In the genomic region with DNA sequence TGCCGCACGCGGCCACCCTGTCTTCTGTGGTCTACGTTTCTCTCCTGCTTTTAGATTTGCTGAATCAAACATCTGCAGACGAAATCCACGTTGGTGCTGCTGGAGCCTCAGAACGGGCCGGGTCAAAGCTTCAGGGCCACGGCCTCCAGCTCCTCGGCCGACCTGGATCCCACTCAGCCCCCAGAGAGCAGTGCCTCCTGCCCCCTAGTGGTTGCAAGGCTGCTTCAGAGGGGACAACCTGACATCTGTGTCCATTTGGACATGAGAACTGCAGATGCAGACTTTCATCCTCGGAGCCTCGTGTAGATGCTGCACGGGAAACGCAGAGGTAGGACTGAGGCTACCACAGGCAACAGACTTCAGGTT, we compare ENCODE assay signal across 10 cellular contexts. TPM values are rescaled to one million over a fixed set of nuclear protein-coding genes. Genes with fewer than 3 reads are reported as not detected.
DNase-seq lines count a peak whose midpoint lies in the region; ATAC-seq and TF ChIP-seq lines count a peak whose summit lies in the region.
"Had no signal": no experiment of that assay in that cellular context is flagged by ENCODE, and none has a peak within 500 bp of the region (broad histone marks: within the 10 kb centered on the region; RNA-seq: fewer than 3 reads in every experiment).

No MANE protein-coding gene starts in this region.

- H3K27ac Mint-ChIP-seq in Caco-2 (ENCODE audit: unreplicated experiment): no peak overlapping the region
- no peak overlapping the region for H3K27ac Mint-ChIP-seq in T-helper 2 cell treated with Interferon-gamma antibody and Interleukin-4, amounts not matched to agents 5 μg/mL and 100 μg/mL, for 36 hours
- H3K27ac Mint-ChIP-seq in CD4-positive, alpha-beta memory T cell: no peak overlapping the region
- H3K27ac Mint-ChIP-seq: stimulated activated naive CD8-positive, alpha-beta T cell treated with anti-CD3 and anti-CD28 coated beads, Interleukin-15, Interleukin-2, amounts not matched to agents 100 ng/mL and 50 ng/mL, for 24 hours had no signal

- intact Hi-C loops in Caco-2 (cut with micrococcal nuclease; ENCODE audit: unreplicated experiment): no loop called here
- intact Hi-C loops in CD4-positive, alpha-beta memory T cell (cut with micrococcal nuclease): no loop called here

- no peaks in the 10 kb centered on the region for H3K9me3 Mint-ChIP-seq in Caco-2 (ENCODE audit: unreplicated experiment)
- H3K9me3 Mint-ChIP-seq in T-helper 2 cell treated with Interferon-gamma antibody and Interleukin-4, amounts not matched to agents 5 μg/mL and 100 μg/mL, for 36 hours: peaks cover 9% of the 10 kb centered on the region
- peaks cover 0 to 1% (median 0%) of the 10 kb centered on the region in 8 donors for H3K9me3 Mint-ChIP-seq in CD4-positive, alpha-beta memory T cell

- CTCF ChIA-PET in Caco-2 (lab: Charles Lee): interaction anchor here (0.7 kb wide), 1 partner anchor 83 kb away, joined by 3 read pairs; no protein-coding TSS in a partner anchor
- CTCF ChIA-PET in CD4-positive, alpha-beta memory T cell (lab: Charles Lee; ENCODE audit: partially characterized antibody): interaction anchor here (0.7 kb wide), 1 partner anchor 299 kb away, joined by 4 read pairs; no protein-coding TSS in a partner anchor

- no peak for ATAC-seq in GM18520 (IDR thresholded peaks at IDR 0.05; ENCODE audit: unreplicated experiment)

- peaks cover 3% of the 10 kb centered on the region for H3K36me3 ChIP-seq in Caco-2 (ENCODE audit: control insufficient read depth, insufficient read depth, low read length)
- H3K36me3 ChIP-seq in CD4-positive, alpha-beta memory T cell (ENCODE audit: insufficient read depth, low read length): peaks cover 20% of the 10 kb centered on the region

- DNase-seq in Caco-2 (peak; percentile 29 to 32), HuH-7 (ENCODE audit: low spot score) (peak; percentile 79), astrocyte of the spinal cord (ENCODE audit: low read depth, low spot score) (no peak), left kidney (ENCODE audit: low read depth, low spot score) (peak; percentile 75), NCI-H774 (lab: John Stamatoyannopoulos, UW) (no peak)
- no peak for DNase-seq in T-helper 2 cell treated with Interferon-gamma antibody and Interleukin-4, amounts not matched to agents 5 μg/mL and 100 μg/mL, for 36 hours (ENCODE audit: low spot score)
- no peak for DNase-seq in CD4-positive, alpha-beta memory T cell

- no peaks in the 10 kb centered on the region for H3K27me3 ChIP-seq in Caco-2 (replicated peaks; ENCODE audit: control insufficient read depth, insufficient read depth, low read length)
- no peaks in the 10 kb centered on the region for H3K27me3 ChIP-seq in CD4-positive, alpha-beta memory T cell (ENCODE audit: insufficient read depth, low read length)

- H3K4me1 ChIP-seq in Caco-2: no peaks in the 10 kb centered on the region
- H3K4me1 ChIP-seq in CD4-positive, alpha-beta memory T cell (ENCODE audit: insufficient read depth, low read length): no peaks in the 10 kb centered on the region

- in situ Hi-C loops in astrocyte of the spinal cord (cut with HindIII; ENCODE audit: low sequenced_read_pairs): no loop called here

- no peaks in the 10 kb centered on the region; the same call in 1 of the 2 replicates for H3K9me3 ChIP-seq in Caco-2
- no peaks in the 10 kb centered on the region for H3K9me3 ChIP-seq in CD4-positive, alpha-beta memory T cell (ENCODE audit: control insufficient read depth in 1 of 2, low read length in 2 of 2)

- BruUV-seq in Caco-2 (replicated peaks; lab: Mats Ljungman, UMichigan): no TSS peak

- peak; percentile 20 to 32 for TF ChIP-seq CTCF in Caco-2 (IDR thresholded peaks at IDR 0.05; ENCODE audit: insufficient read depth in 1 of 2, low read depth in 1 of 2, low read length in 1 of 2, severe bottlenecking in 1 of 2, unreplicated experiment in 1 of 2)
- TF ChIP-seq CTCF in astrocyte of the spinal cord (IDR thresholded peaks at IDR 0.05; ENCODE audit: low read depth, low read length): peak; percentile 62

- POLR2A ChIA-PET in Caco-2 (lab: Charles Lee): no interaction called here
- POLR2A ChIA-PET in CD4-positive, alpha-beta memory T cell (lab: Charles Lee; ENCODE audit: partially characterized antibody): interaction anchor here (1.0 kb wide), 1 partner anchor 82 kb away, joined by 5 read pairs; no protein-coding TSS in a partner anchor

- H3K4me3 Mint-ChIP-seq in Caco-2 (ENCODE audit: unreplicated experiment): no peak overlapping the region
- no peak overlapping the region for H3K4me3 Mint-ChIP-seq in T-helper 2 cell treated with Interferon-gamma antibody and Interleukin-4, amounts not matched to agents 5 μg/mL and 100 μg/mL, for 36 hours
- no peak overlapping the region for H3K4me3 Mint-ChIP-seq in CD4-positive, alpha-beta memory T cell
- H3K4me3 Mint-ChIP-seq: stimulated activated naive CD8-positive, alpha-beta T cell treated with anti-CD3 and anti-CD28 coated beads, Interleukin-15, Interleukin-2, amounts not matched to agents 100 ng/mL and 50 ng/mL, for 24 hours had no signal

- no peak overlapping the region for H3K4me3 ChIP-seq in Caco-2 (ENCODE audit: low read depth, low read length)
- H3K4me3 ChIP-seq in astrocyte of the spinal cord (ENCODE audit: low read depth, low read length): no peak overlapping the region
- no peak overlapping the region for H3K4me3 ChIP-seq in CD4-positive, alpha-beta memory T cell (ENCODE audit: low read length in 2 of 2)

- no peaks in the 10 kb centered on the region for H3K4me1 Mint-ChIP-seq in Caco-2 (ENCODE audit: low read depth, unreplicated experiment)
- no peaks in the 10 kb centered on the region for H3K4me1 Mint-ChIP-seq in T-helper 2 cell treated with Interferon-gamma antibody and Interleukin-4, amounts not matched to agents 5 μg/mL and 100 μg/mL, for 36 hours (ENCODE audit: low read depth)
- peaks cover 0 to 1% (median 0%) of the 10 kb centered on the region in 4 donors for H3K4me1 Mint-ChIP-seq in CD4-positive, alpha-beta memory T cell

- no peaks in the 10 kb centered on the region for H3K27me3 Mint-ChIP-seq in Caco-2 (ENCODE audit: insufficient read depth, unreplicated experiment)
- no peaks in the 10 kb centered on the region for H3K27me3 Mint-ChIP-seq in T-helper 2 cell treated with Interferon-gamma antibody and Interleukin-4, amounts not matched to agents 5 μg/mL and 100 μg/mL, for 36 hours (ENCODE audit: low read depth)
- no peaks in the 10 kb centered on the region for H3K27me3 Mint-ChIP-seq in CD4-positive, alpha-beta memory T cell
- H3K27me3 Mint-ChIP-seq: stimulated activated naive CD8-positive, alpha-beta T cell treated with anti-CD3 and anti-CD28 coated beads, Interleukin-15, Interleukin-2, amounts not matched to agents 100 ng/mL and 50 ng/mL, for 24 hours had no signal

- peaks cover 68% of the 10 kb centered on the region for H3K36me3 Mint-ChIP-seq in Caco-2 (ENCODE audit: insufficient read depth, unreplicated experiment)
- H3K36me3 Mint-ChIP-seq in T-helper 2 cell treated with Interferon-gamma antibody and Interleukin-4, amounts not matched to agents 5 μg/mL and 100 μg/mL, for 36 hours (ENCODE audit: low read depth): peaks cover 34% of the 10 kb centered on the region
- peaks cover 13 to 31% of the 10 kb centered on the region in 2 donors for H3K36me3 Mint-ChIP-seq in CD4-positive, alpha-beta memory T cell

- H3K27ac ChIP-seq in CD4-positive, alpha-beta memory T cell (ENCODE audit: low read depth, low read length): no peak overlapping the region

RNA-seq across cellular contexts. Expression of a gene that starts 23.0 kb away (rescaled TPM):
- total RNA-seq in Caco-2 (2022): not detected in 2 replicates
- total RNA-seq in CD4-positive, alpha-beta memory T cell: not detected
- polyA plus RNA-seq in CD4-positive, alpha-beta memory T cell: not detected
- total RNA-seq: M059J had no signal

RNA-seq across cellular contexts. Expression of a gene that starts 55.5 kb away (rescaled TPM):
- 49.3 and 52.8 TPM in 2 replicates for total RNA-seq in Caco-2 (2022)
- total RNA-seq in CD4-positive, alpha-beta memory T cell: 10 to 100 TPM; 62.8 to 63.6 TPM
- polyA plus RNA-seq in CD4-positive, alpha-beta memory T cell: 10 to 100 TPM in 1 of 2 donors, 1 to 10 TPM in 1; 9.0 to 32.2 TPM

Comparison
In these comparisons a context has a peak if more than half of its experiments do, and no peak if none do; other contexts are left out.
1. DNase-seq: peak in Caco-2 (2 of 2), HuH-7 (single experiment) and left kidney (single experiment); none in astrocyte of the spinal cord (single experiment), T-helper 2 cell treated with Interferon-gamma antibody and Interleukin-4, amounts not matched to agents 5 μg/mL and 100 μg/mL, for 36 hours (single experiment), CD4-positive, alpha-beta memory T cell (0 of 5) and NCI-H774 (single experiment).